Comparison of ENCODE assay signal across 2 cellular contexts in the genomic region with DNA sequence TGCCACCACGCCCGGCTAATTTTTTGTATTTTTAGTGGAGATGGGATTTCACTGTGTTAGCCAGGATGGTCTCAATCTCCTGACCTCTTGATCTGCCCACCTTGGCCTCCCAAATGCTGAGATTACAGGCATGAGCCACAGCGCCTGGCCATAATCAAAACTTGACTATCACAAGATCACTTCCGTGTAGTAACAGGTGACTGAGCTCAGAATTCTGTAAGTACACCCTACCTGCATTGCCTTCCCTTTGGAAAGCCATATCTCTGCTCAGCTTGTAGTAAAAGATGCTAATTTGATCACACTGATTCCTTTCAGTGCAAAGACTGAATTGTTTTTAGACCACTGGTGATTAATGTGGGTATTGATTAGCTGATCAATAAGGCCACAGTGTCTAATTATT.
A peak's percentile ranks its signal among the peaks of the same experiment; 100 is the strongest.
TF ChIP-seq lines count a peak whose summit lies in the region.

No MANE protein-coding gene starts in this region.

TF ChIP-seq in HepG2, 621 proteins besides CTCF, POLR2A, EP300 and RAD21:
- TF ChIP-seq, protein P1, sequence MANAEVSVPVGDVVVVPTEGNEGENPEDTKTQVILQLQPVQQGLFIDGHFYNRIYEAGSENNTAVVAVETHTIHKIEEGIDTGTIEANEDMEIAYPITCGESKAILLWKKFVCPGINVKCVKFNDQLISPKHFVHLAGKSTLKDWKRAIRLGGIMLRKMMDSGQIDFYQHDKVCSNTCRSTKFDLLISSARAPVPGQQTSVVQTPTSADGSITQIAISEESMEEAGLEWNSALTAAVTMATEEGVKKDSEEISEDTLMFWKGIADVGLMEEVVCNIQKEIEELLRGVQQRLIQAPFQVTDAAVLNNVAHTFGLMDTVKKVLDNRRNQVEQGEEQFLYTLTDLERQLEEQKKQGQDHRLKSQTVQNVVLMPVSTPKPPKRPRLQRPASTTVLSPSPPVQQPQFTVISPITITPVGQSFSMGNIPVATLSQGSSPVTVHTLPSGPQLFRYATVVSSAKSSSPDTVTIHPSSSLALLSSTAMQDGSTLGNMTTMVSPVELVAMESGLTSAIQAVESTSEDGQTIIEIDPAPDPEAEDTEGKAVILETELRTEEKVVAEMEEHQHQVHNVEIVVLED (CRISPR knock-in tag; IDR thresholded peaks at IDR 0.05; ENCODE audit: borderline replicate concordance), result no peak
- TF ChIP-seq RFX5 (IDR thresholded peaks at IDR 0.05; ENCODE audit: low read depth, low read length), result peak; percentile 54
TF ChIP-seq in HepG2: peak in this region for 1.

TF ChIP-seq in GM12878, 131 proteins besides CTCF, POLR2A, EP300 and RAD21:
- TF ChIP-seq CREB1 (IDR thresholded peaks at IDR 0.05; ENCODE audit: low read depth) (peak; percentile 22; the same call in 1 of the 2 replicates), ZNF384 (IDR thresholded peaks at IDR 0.05; ENCODE audit: borderline replicate concordance, low read depth, low read length) (no peak), WRNIP1 (IDR thresholded peaks at IDR 0.05; ENCODE audit: borderline replicate concordance, low read depth, low read length) (no peak), FOXM1 (IDR thresholded peaks at IDR 0.05; ENCODE audit: low read depth, low read length) (no peak), SMAD5 (IDR thresholded peaks at IDR 0.05; ENCODE audit: low read depth) (no peak), KLF5 (IDR thresholded peaks at IDR 0.05; ENCODE audit: partially characterized antibody) (no peak), RFX5 (IDR thresholded peaks at IDR 0.05; ENCODE audit: low read depth, low read length) (peak; percentile 58; the same call in 1 of the 2 replicates), POU2F2 (IDR thresholded peaks at IDR 0.05; ENCODE audit: borderline replicate concordance, low read depth, low read length) (no peak)
- TF ChIP-seq, protein P2, sequence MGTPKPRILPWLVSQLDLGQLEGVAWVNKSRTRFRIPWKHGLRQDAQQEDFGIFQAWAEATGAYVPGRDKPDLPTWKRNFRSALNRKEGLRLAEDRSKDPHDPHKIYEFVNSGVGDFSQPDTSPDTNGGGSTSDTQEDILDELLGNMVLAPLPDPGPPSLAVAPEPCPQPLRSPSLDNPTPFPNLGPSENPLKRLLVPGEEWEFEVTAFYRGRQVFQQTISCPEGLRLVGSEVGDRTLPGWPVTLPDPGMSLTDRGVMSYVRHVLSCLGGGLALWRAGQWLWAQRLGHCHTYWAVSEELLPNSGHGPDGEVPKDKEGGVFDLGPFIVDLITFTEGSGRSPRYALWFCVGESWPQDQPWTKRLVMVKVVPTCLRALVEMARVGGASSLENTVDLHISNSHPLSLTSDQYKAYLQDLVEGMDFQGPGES (IDR thresholded peaks at IDR 0.05), result no peak
